Comparison of ENCODE assay signal across 28 cellular contexts in the genomic region with DNA sequence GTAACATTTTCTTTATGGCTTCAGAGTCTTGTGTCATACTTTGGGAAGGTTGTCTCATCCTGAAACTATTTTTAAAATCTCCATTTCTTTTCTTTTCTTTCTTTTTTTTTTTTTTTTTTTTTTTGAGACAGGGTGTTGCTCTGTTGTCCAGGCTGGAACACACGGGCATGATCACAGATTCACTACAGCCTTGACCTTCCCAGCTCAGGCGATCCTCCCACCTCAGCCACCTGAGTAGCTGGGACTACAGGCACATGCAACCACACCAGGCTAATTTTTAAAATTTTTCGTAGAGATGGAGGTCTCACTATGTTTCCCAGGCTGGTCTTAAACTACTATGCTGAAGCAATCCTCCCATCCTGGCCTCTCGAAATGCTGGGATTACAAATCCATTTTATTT. TPM values are rescaled to one million over a fixed set of nuclear protein-coding genes. Genes with fewer than 3 reads are reported as not detected.
A peak's percentile ranks its signal among the peaks of the same experiment; 100 is the strongest.
DNase-seq lines count a peak whose midpoint lies in the region; ATAC-seq and TF ChIP-seq lines count a peak whose summit lies in the region.
"Had no signal": no experiment of that assay in that cellular context is flagged by ENCODE, and none has a peak within 500 bp of the region (broad histone marks: within the 10 kb centered on the region; RNA-seq: fewer than 3 reads in every experiment).

No MANE protein-coding gene starts in this region.

- H3K27me3 Mint-ChIP-seq in MCF 10A (ENCODE audit: insufficient read depth, unreplicated experiment) = no peaks in the 10 kb centered on the region

- H3K36me3 ChIP-seq in breast epithelium (no peaks in the 10 kb centered on the region), adrenal gland (replicated peaks in 1 of 2) (no peaks in the 10 kb centered on the region), sigmoid colon (no peaks in the 10 kb centered on the region), SK-N-SH (replicated peaks in 1 of 2; ENCODE audit: control insufficient read depth in 1 of 2, insufficient read depth in 2 of 2, low read length in 1 of 2) (no peaks in the 10 kb centered on the region)
- H3K36me3 ChIP-seq: BE2C, SJSA1 had no signal

- no peak for TF ChIP-seq EP300 in sigmoid colon (IDR thresholded peaks at IDR 0.05)
- TF ChIP-seq EP300 in SK-N-SH (IDR thresholded peaks at IDR 0.05; ENCODE audit: borderline replicate concordance in 1 of 2, low read depth in 1 of 2, low read length in 1 of 2) = no peak

- H3K4me1 Mint-ChIP-seq in MCF 10A (ENCODE audit: insufficient read depth, unreplicated experiment) = peaks cover 14% of the 10 kb centered on the region
- H3K4me1 Mint-ChIP-seq: CD14-positive monocyte had no signal

- intact Hi-C loops in MCF 10A (cut with micrococcal nuclease) (no loop called here), breast epithelium (cut with DNase I; ENCODE audit: low total_unique reads) (no loop called here), adrenal gland (cut with DNase I) (no loop called here), sigmoid colon (cut with DNase I) (no loop called here)

- no peak overlapping the region; the same call in 1 of the 2 replicates for H2AFZ ChIP-seq in SK-N-SH (ENCODE audit: low read depth)

- WGBS in adrenal gland, 4 donors = 38 to 53% (median 51%) methylated on average over 4 of the region's 4 CpGs
- 89 to 90% methylated on average over 4 of the region's 4 CpGs for WGBS in sigmoid colon, 2 donors
- 85% methylated on average over 4 of the region's 4 CpGs for WGBS in SK-N-SH (ENCODE audit: low lambda C conversion rate)

- peak overlapping the region; percentile 12 for H3K27ac Mint-ChIP-seq in MCF 10A (ENCODE audit: low read depth, unreplicated experiment)
- H3K27ac Mint-ChIP-seq: CD14-positive monocyte, IgD-negative memory B cell had no signal

- no TSS peak for BruUV-seq in MCF 10A (replicated peaks; lab: Mats Ljungman, UMichigan)

- POLR2A ChIA-PET in MCF 10A (lab: Yijun Ruan, JAX) (no interaction called here), SK-N-SH (lab: Yijun Ruan, JAX) (no interaction called here)

- no peak overlapping the region for H3K4me2 ChIP-seq in SK-N-SH
- H3K4me2 ChIP-seq: KMS-11 had no signal

- ATAC-seq in HG02759 (IDR thresholded peaks at IDR 0.05; ENCODE audit: unreplicated experiment) (no peak), SK-N-SH treated with all-trans-retinoic acid at 6 μM for 48 hours (no peak)
- ATAC-seq: HCT116 had no signal

- H3K36me3 Mint-ChIP-seq in MCF 10A (ENCODE audit: insufficient read depth, unreplicated experiment) = no peaks in the 10 kb centered on the region
- H3K36me3 Mint-ChIP-seq: IgD-negative memory B cell had no signal

- TF ChIP-seq POLR2A in breast epithelium (IDR thresholded peaks at IDR 0.05) (no peak), adrenal gland (IDR thresholded peaks at IDR 0.05) (no peak), sigmoid colon (IDR thresholded peaks at IDR 0.05) (no peak)

- H3K4me3 Mint-ChIP-seq in MCF 10A (ENCODE audit: unreplicated experiment) = no peak overlapping the region
- H3K4me3 Mint-ChIP-seq: CD14-positive monocyte; CD8-positive, alpha-beta memory T cell; IgD-negative memory B cell had no signal

- H3K27me3 ChIP-seq in breast epithelium (no peaks in the 10 kb centered on the region), adrenal gland (no peaks in the 10 kb centered on the region), sigmoid colon (no peaks in the 10 kb centered on the region), SK-N-SH (ENCODE audit: insufficient read depth) (no peaks in the 10 kb centered on the region)
- H3K27me3 ChIP-seq: BE2C, SJSA1 had no signal

- no peaks in the 10 kb centered on the region for H3K9me3 ChIP-seq in breast epithelium
- H3K9me3 ChIP-seq in adrenal gland (replicated peaks in 1 of 3) = no peaks in the 10 kb centered on the region
- H3K9me3 ChIP-seq in sigmoid colon = no peaks in the 10 kb centered on the region
- H3K9me3 ChIP-seq in SK-N-SH = no peaks in the 10 kb centered on the region
- H3K9me3 ChIP-seq: BE2C, SJSA1 had no signal

- TF ChIP-seq CTCF in MCF 10A (IDR thresholded peaks at IDR 0.05; ENCODE audit: unreplicated experiment) (no peak), breast epithelium (IDR thresholded peaks at IDR 0.05) (no peak), adrenal gland (IDR thresholded peaks at IDR 0.05) (no peak), sigmoid colon (IDR thresholded peaks at IDR 0.05) (no peak), SK-N-SH (IDR thresholded peaks at IDR 0.05) (no peak)

- H3K4me3 ChIP-seq in breast epithelium (no peak overlapping the region), adrenal gland (no peak overlapping the region), sigmoid colon (no peak overlapping the region), SK-N-SH (ENCODE audit: low read depth in 2 of 2, low read length in 1 of 2) (no peak overlapping the region)
- H3K4me3 ChIP-seq: SJSA1 had no signal

- CTCF ChIA-PET in MCF 10A (lab: Yijun Ruan, JAX) (no interaction called here), SK-N-SH (lab: Yijun Ruan, JAX) (no interaction called here)

- no peaks in the 10 kb centered on the region for H3K4me1 ChIP-seq in breast epithelium
- H3K4me1 ChIP-seq in adrenal gland (replicated peaks in 1 of 2) = peaks cover 7 to 14% of the 10 kb centered on the region in 2 donors
- no peaks in the 10 kb centered on the region for H3K4me1 ChIP-seq in sigmoid colon
- no peaks in the 10 kb centered on the region for H3K4me1 ChIP-seq in SK-N-SH (ENCODE audit: control insufficient read depth in 1 of 2, insufficient read depth in 2 of 2, low read depth in 1 of 2, low read length in 1 of 2)
- H3K4me1 ChIP-seq: BE2C had no signal

- no peak overlapping the region for H3K9ac ChIP-seq in SK-N-SH
- H3K9ac ChIP-seq: KMS-11 had no signal

- TF ChIP-seq RAD21 in SK-N-SH (IDR thresholded peaks at IDR 0.05; ENCODE audit: low read length) = no peak

- no peak overlapping the region for H3K27ac ChIP-seq in breast epithelium
- H3K27ac ChIP-seq in adrenal gland = peak overlapping the region in 3 of 5 donors; percentile 18 to 65 (median 63)
- H3K27ac ChIP-seq in sigmoid colon = no peak overlapping the region
- no peak overlapping the region for H3K27ac ChIP-seq in SK-N-SH (ENCODE audit: low read depth in 2 of 2, low read length in 1 of 2)
- H3K27ac ChIP-seq: KMS-11, SJSA1 had no signal

- H3K9me2 ChIP-seq in SK-N-SH = no peaks in the 10 kb centered on the region

- no peaks in the 10 kb centered on the region for H3K9me3 Mint-ChIP-seq in MCF 10A (ENCODE audit: unreplicated experiment)
- H3K9me3 Mint-ChIP-seq: CD14-positive monocyte; CD8-positive, alpha-beta memory T cell had no signal

- no peaks in the 10 kb centered on the region for H4K20me1 ChIP-seq in SK-N-SH (ENCODE audit: insufficient read depth)

- no peaks in the 10 kb centered on the region for H3F3A ChIP-seq in SK-N-SH (replicated peaks; ENCODE audit: insufficient read depth)

- H3K79me2 ChIP-seq in SK-N-SH (ENCODE audit: insufficient read depth) = no peaks in the 10 kb centered on the region

- DNase-seq in MCF 10A (ENCODE audit: unreplicated experiment) = no peak
- no peak for DNase-seq in breast epithelium (ENCODE audit: low spot score in 2 of 2)
- peak in 4 of 7 donors; percentile 40 to 67 (median 50) for DNase-seq in adrenal gland
- DNase-seq in kidney glomerular epithelial cell (lab: John Stamatoyannopoulos, UW) = peak; percentile 1
- no peak for DNase-seq in sigmoid colon
- no peak for DNase-seq in SK-N-SH
- DNase-seq: 8988T; ACHN; BE2C; CD8-positive, alpha-beta memory T cell; DMS 273 treated with DMSO at 0.1 percent for 48 hours; DMS79 treated with DMSO at 0.1 percent for 48 hours; NCI-H1048; NCI-H1417; NCI-H1694; NCI-H2081; NCI-H2227 treated with DMSO at 0.1 percent for 48 hours; NCI-H510A; NCI-H69; Right ventricle myocardium superior; RPMI8226 had no signal

TF ChIP-seq in SK-N-SH, 30 proteins besides CTCF, POLR2A, EP300 and RAD21:
- TF ChIP-seq EZH2phosphoT487 (IDR thresholded peaks at IDR 0.05; ENCODE audit: borderline replicate concordance, low read depth) = no peak
- TF ChIP-seq, protein P1, sequence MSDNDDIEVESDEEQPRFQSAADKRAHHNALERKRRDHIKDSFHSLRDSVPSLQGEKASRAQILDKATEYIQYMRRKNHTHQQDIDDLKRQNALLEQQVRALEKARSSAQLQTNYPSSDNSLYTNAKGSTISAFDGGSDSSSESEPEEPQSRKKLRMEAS (IDR thresholded peaks at IDR 0.05; ENCODE audit: low read depth) = no peak
- TF ChIP-seq FOXJ3 (CRISPR knock-in tag; IDR thresholded peaks at IDR 0.05) = no peak
- no peak for TF ChIP-seq FOXM1 (IDR thresholded peaks at IDR 0.05; ENCODE audit: low read depth)
- no peak for TF ChIP-seq JUND (IDR thresholded peaks at IDR 0.05)
- no peak for TF ChIP-seq TCF12 (IDR thresholded peaks at IDR 0.05)
- no peak for TF ChIP-seq FOSL2 (IDR thresholded peaks at IDR 0.05; ENCODE audit: borderline replicate concordance, low read depth)
- TF ChIP-seq GABPA (IDR thresholded peaks at IDR 0.05; ENCODE audit: low read depth) = no peak
- no peak for TF ChIP-seq NRF1 (IDR thresholded peaks at IDR 0.05; ENCODE audit: low read depth, low read length)

RNA-seq across cellular contexts. Expression of gene RWDD4, which starts 24.9 kb away (rescaled TPM):
- total RNA-seq in MCF 10A (2022) (23.0 and 26.1 TPM in 2 replicates), breast epithelium (10 to 100 TPM; 19.3 to 27.2 (median 20.8) TPM), adrenal gland (100 to 1,000 TPM in 2 of 8 donors, 10 to 100 TPM in 6; 39.4 to 157 (median 59.8) TPM), sigmoid colon (10 to 100 TPM; 18.0 to 28.5 (median 21.7) TPM)
- polyA plus RNA-seq in adrenal gland (10 to 100 TPM; 27.0 to 57.6 (median 27.1) TPM), sigmoid colon (10 to 100 TPM; 12.9 to 18.0 (median 16.2) TPM), SK-N-SH (2012; rRNA removed) (7.3 and 7.7 TPM in 2 replicates)
- 11.1 and 14.9 TPM in 2 replicates for polyA plus RNA-seq in SK-N-SH (2012; cell fraction: cytosol; rRNA removed)
- 4.2 and 4.3 TPM in 2 replicates for polyA plus RNA-seq in SK-N-SH (2012; cell fraction: nucleus; rRNA removed)

RNA-seq across cellular contexts. Expression of gene TRAPPC11, which starts 25.0 kb away (rescaled TPM):
- 29.4 and 35.0 TPM in 2 replicates for total RNA-seq in MCF 10A (2022)
- total RNA-seq in breast epithelium = 10 to 100 TPM; 39.0 to 86.8 (median 43.0) TPM
- total RNA-seq in adrenal gland = 100 to 1,000 TPM in 1 of 8 donors, 10 to 100 TPM in 7; 34.9 to 116 (median 50.8) TPM
- polyA plus RNA-seq in adrenal gland = 10 to 100 TPM; 20.5 to 43.4 (median 21.7) TPM
- 10 to 100 TPM; 32.1 to 58.2 (median 39.9) TPM for total RNA-seq in sigmoid colon
- polyA plus RNA-seq in sigmoid colon = 10 to 100 TPM; 11.4 to 14.9 (median 14.8) TPM
- polyA plus RNA-seq in SK-N-SH (2012; rRNA removed) = 18.8 and 35.0 TPM in 2 replicates
- 24.2 and 26.2 TPM in 2 replicates for polyA plus RNA-seq in SK-N-SH (2012; cell fraction: cytosol; rRNA removed)
- polyA plus RNA-seq in SK-N-SH (2012; cell fraction: nucleus; rRNA removed) = 29.5 and 49.0 TPM in 2 replicates

Comparison
In these comparisons a context has a peak if more than half of its experiments do, and no peak if none do; other contexts are left out.
1. DNase-seq: peak in adrenal gland (4 of 7) and kidney glomerular epithelial cell (single experiment); none in MCF 10A (single experiment), breast epithelium (0 of 2), sigmoid colon (single experiment) and SK-N-SH (single experiment).
2. H3K27ac ChIP-seq: peak in adrenal gland (3 of 5); none in breast epithelium (0 of 2), sigmoid colon (0 of 4) and SK-N-SH (0 of 2).